ENCODE assay signal across 12 cellular contexts in genomic region chr14:35352274-35353233, GRCh38. TPM values are rescaled to one million over a fixed set of nuclear protein-coding genes. Genes with fewer than 3 reads are reported as not detected.
DNase-seq lines count a peak whose midpoint lies in the region; ATAC-seq, FAIRE-seq and TF ChIP-seq lines count a peak whose summit lies in the region.
"Had no signal": no experiment of that assay in that cellular context is flagged by ENCODE, and none has a peak within 500 bp of the region (broad histone marks: within the 10 kb centered on the region; RNA-seq: fewer than 3 reads in every experiment).

No MANE protein-coding gene starts in this region.

- TF ChIP-seq EP300 in Ishikawa (IDR thresholded peaks at IDR 0.05; ENCODE audit: borderline replicate concordance), result no peak

- peak overlapping the region; percentile 92 for H3K18ac ChIP-seq in neuronal stem cell (ENCODE audit: low read length)

- no peak for TF ChIP-seq POLR2A in endothelial cell of umbilical vein (IDR thresholded peaks at IDR 0.05; ENCODE audit: low read depth, low read length)

- H3K79me1 ChIP-seq in neuronal stem cell (ENCODE audit: low read depth, low read length), result peaks cover 4% of the 10 kb centered on the region

- TF ChIP-seq RAD21 in Ishikawa (IDR thresholded peaks at IDR 0.05; ENCODE audit: low read depth), result no peak

- H2AFZ ChIP-seq in endothelial cell of umbilical vein (ENCODE audit: low read depth, low read length) (peak overlapping the region; percentile 82), neuronal stem cell (ENCODE audit: low read length) (peak overlapping the region; percentile 93)

- no peaks in the 10 kb centered on the region for H3K9me1 ChIP-seq in endothelial cell of umbilical vein (replicated peaks; ENCODE audit: control insufficient read depth, extremely low read depth, insufficient read depth, low read length)

- CTCF ChIA-PET in endothelial cell of umbilical vein (lab: Charles Lee), result interaction anchor here (0.6 to 2.2 kb wide), 4 partner anchors 11 to 13 kb away, joined by 3 to 6 read pairs (median 4); no protein-coding TSS in a partner anchor

- no peak for TF ChIP-seq CTCF in endothelial cell of umbilical vein (IDR thresholded peaks at IDR 0.05; ENCODE audit: extremely low read depth in 1 of 2, insufficient read depth in 1 of 2, low read depth in 1 of 2, low read length in 2 of 2)

- H3K4me2 ChIP-seq in endothelial cell of umbilical vein (ENCODE audit: insufficient read depth, low read length), result no peak overlapping the region
- no peak overlapping the region for H3K4me2 ChIP-seq in neuronal stem cell (ENCODE audit: insufficient read depth, low read length, poor library complexity, severe bottlenecking)

- no peak overlapping the region for H2AK5ac ChIP-seq in neuronal stem cell (ENCODE audit: low read depth, low read length)

- no peak overlapping the region for H3K4ac ChIP-seq in neuronal stem cell (ENCODE audit: low read length)

- BruUV-seq in endothelial cell of umbilical vein (replicated peaks; lab: Mats Ljungman, UMichigan), result no TSS peak

- ATAC-seq in GM18498 (IDR thresholded peaks at IDR 0.05; ENCODE audit: unreplicated experiment) (no peak), GM21515 (IDR thresholded peaks at IDR 0.05; ENCODE audit: unreplicated experiment) (no peak)

- H3K79me2 ChIP-seq in endothelial cell of umbilical vein (ENCODE audit: control insufficient read depth, insufficient read depth, low read length), result no peaks in the 10 kb centered on the region

- no peak overlapping the region for H3K4me3 ChIP-seq in endothelial cell of umbilical vein (replicated peaks in 1 of 3; ENCODE audit: insufficient read depth in 1 of 3, low read depth in 1 of 3, low read length in 3 of 3)
- H3K4me3 ChIP-seq in neuronal stem cell (ENCODE audit: low read length in 2 of 2), result no peak overlapping the region
- H3K4me3 ChIP-seq: vagina had no signal

- H3K4me1 ChIP-seq in endothelial cell of umbilical vein (ENCODE audit: control insufficient read depth, extremely low read depth, insufficient read depth, low read length) (peaks cover 7% of the 10 kb centered on the region), neuronal stem cell (ENCODE audit: control insufficient read depth in 2 of 2, insufficient read depth in 1 of 2, low read depth in 1 of 2, low read length in 2 of 2) (peaks cover 11 to 16% of the 10 kb centered on the region in 2 donors)

- no peaks in the 10 kb centered on the region for H3K27me3 ChIP-seq in endothelial cell of umbilical vein (ENCODE audit: control insufficient read depth in 2 of 2, insufficient read depth in 2 of 2, low read length in 2 of 2)
- H3K27me3 ChIP-seq in neuronal stem cell (ENCODE audit: control insufficient read depth in 3 of 3, insufficient read depth in 3 of 3, low read depth in 1 of 3, low read length in 3 of 3), result no peaks in the 10 kb centered on the region
- H3K27me3 ChIP-seq: vagina had no signal

- H3K9ac ChIP-seq in endothelial cell of umbilical vein (replicated peaks; ENCODE audit: extremely low read depth, insufficient read depth, low read length) (no peak overlapping the region), neuronal stem cell (ENCODE audit: low read depth, low read length, poor library complexity) (peak overlapping the region; percentile 26)

- intact Hi-C loops in endothelial cell of umbilical vein (cut with micrococcal nuclease), result no loop called here

- H2BK12ac ChIP-seq in neuronal stem cell (ENCODE audit: low read length), result peak overlapping the region; percentile 84

- H4K20me1 ChIP-seq in endothelial cell of umbilical vein (replicated peaks; ENCODE audit: control insufficient read depth, extremely low read depth, insufficient read depth, low read length), result no peaks in the 10 kb centered on the region

- WGBS in neuronal stem cell (ENCODE audit: extremely low coverage in 2 of 2, insufficient read length in 2 of 2, insufficient replicate concordance in 1 of 2), 2 donors, result no CpG with 5 or more reads among the region's 15 CpGs

- no peak overlapping the region for H4K91ac ChIP-seq in neuronal stem cell (ENCODE audit: low read depth, low read length, poor library complexity)

- no peak overlapping the region for H4K8ac ChIP-seq in neuronal stem cell (ENCODE audit: low read depth, low read length)

- H3K27ac ChIP-seq in endothelial cell of umbilical vein (ENCODE audit: insufficient read depth, low read depth, low read length), result no peak overlapping the region
- no peak overlapping the region for H3K27ac ChIP-seq in neuronal stem cell (replicated peaks; ENCODE audit: low read length)
- H3K27ac ChIP-seq: vagina had no signal

- peak overlapping the region; percentile 92 for H3K14ac ChIP-seq in neuronal stem cell (ENCODE audit: low read length)

- peak; percentile 74 for DNase-seq in CD1c-positive myeloid dendritic cell (ENCODE audit: extremely low spot score)
- DNase-seq in endothelial cell of umbilical vein (ENCODE audit: low read depth, low spot score), result no peak
- no peak for DNase-seq in neuronal stem cell (ENCODE audit: low spot score)
- DNase-seq in NK-92 (lab: John Stamatoyannopoulos, UW; ENCODE audit: unreplicated experiment), result no peak
- no peak for DNase-seq in SHP77 (lab: John Stamatoyannopoulos, UW)
- DNase-seq: CD4-positive, alpha-beta T cell; NCI-H1092 treated with DMSO at 0.1 percent for 48 hours; NCI-H524 had no signal

- H3K23ac ChIP-seq in neuronal stem cell (ENCODE audit: low read depth, low read length, poor library complexity), result peak overlapping the region; percentile 94

- peak; percentile 59 for FAIRE-seq in endothelial cell of umbilical vein (lab: Jason Lieb, UNC)

- dilution Hi-C loops in endothelial cell of umbilical vein (cut with MboI; ENCODE audit: extremely low pct_ligation_motif_present, low sequenced_read_pairs), result no loop called here

- POLR2A ChIA-PET in endothelial cell of umbilical vein (lab: Charles Lee), result no interaction called here

- no peaks in the 10 kb centered on the region for H3K36me3 ChIP-seq in endothelial cell of umbilical vein (ENCODE audit: control insufficient read depth in 2 of 2, extremely low read depth in 1 of 2, insufficient read depth in 2 of 2, low read length in 2 of 2)
- no peaks in the 10 kb centered on the region for H3K36me3 ChIP-seq in neuronal stem cell (replicated peaks in 1 of 2; ENCODE audit: control insufficient read depth in 2 of 2, insufficient read depth in 2 of 2, low read length in 2 of 2)
- H3K36me3 ChIP-seq: vagina had no signal

- H2BK5ac ChIP-seq in neuronal stem cell (ENCODE audit: low read length), result no peak overlapping the region

- peak overlapping the region; percentile 50 for H2BK15ac ChIP-seq in neuronal stem cell (ENCODE audit: low read length)

- H3K9me3 ChIP-seq in endothelial cell of umbilical vein (replicated peaks; ENCODE audit: control insufficient read depth, insufficient read depth, low read length) (no peaks in the 10 kb centered on the region), neuronal stem cell (replicated peaks in 1 of 2; ENCODE audit: control insufficient read depth in 2 of 2, insufficient read depth in 1 of 2, low read depth in 1 of 2, low read length in 2 of 2) (peaks cover 0 to 2% of the 10 kb centered on the region in 2 donors)
- H3K9me3 ChIP-seq: vagina had no signal

- no peak overlapping the region for H2BK120ac ChIP-seq in neuronal stem cell (ENCODE audit: low read depth, low read length)

TF ChIP-seq in Ishikawa, 13 proteins besides CTCF, POLR2A, EP300 and RAD21:
- TF ChIP-seq EGR1 (IDR thresholded peaks at IDR 0.05) (no peak), NFIC (IDR thresholded peaks at IDR 0.05) (no peak), TAF1 (IDR thresholded peaks at IDR 0.05; ENCODE audit: low read depth) (0 out of 2 replicates have a peak, but pooled peaks have one; percentile 9), TCF12 (IDR thresholded peaks at IDR 0.05; ENCODE audit: low read depth) (no peak), TEAD4 (IDR thresholded peaks at IDR 0.05) (no peak)

TF ChIP-seq in endothelial cell of umbilical vein, 7 proteins besides CTCF, POLR2A, EP300 and RAD21:
- TF ChIP-seq POLR2AphosphoS5 (IDR thresholded peaks at IDR 0.05; ENCODE audit: insufficient read depth, low read depth, low read length), result no peak
- no peak for TF ChIP-seq FOS (IDR thresholded peaks at IDR 0.05; ENCODE audit: borderline replicate concordance, insufficient read depth, low read length)
- no peak for TF ChIP-seq EZH2 (IDR thresholded peaks at IDR 0.05; ENCODE audit: borderline replicate concordance, low read depth, low read length, severe bottlenecking)
- no peak for TF ChIP-seq MYC (IDR thresholded peaks at IDR 0.05; ENCODE audit: low read depth, low read length)
- no peak for TF ChIP-seq JUN (IDR thresholded peaks at IDR 0.05; ENCODE audit: borderline replicate concordance, insufficient read depth, insufficient read length, low read depth)
- TF ChIP-seq MAX (IDR thresholded peaks at IDR 0.05; ENCODE audit: insufficient read depth, insufficient read length), result no peak
- no peak for TF ChIP-seq GATA2 (IDR thresholded peaks at IDR 0.05; ENCODE audit: insufficient read depth, insufficient read length, low read depth, low read length)

RNA-seq across cellular contexts. Expression of gene NFKBIA, which starts 52.0 kb away (rescaled TPM):
- total RNA-seq in endothelial cell of umbilical vein, result 52.5 and 55.7 TPM in 2 replicates
- 80.3 and 82.8 TPM in 2 replicates for polyA plus RNA-seq in endothelial cell of umbilical vein
- 59.3 and 76.4 TPM in 2 replicates for polyA plus RNA-seq in endothelial cell of umbilical vein (2011; cell fraction: cytosol; rRNA removed)
- 246 and 311 TPM in 2 replicates for polyA plus RNA-seq in endothelial cell of umbilical vein (2011; cell fraction: nucleus; rRNA removed)
- 41.8 and 54.3 TPM in 2 replicates for polyA plus RNA-seq in endothelial cell of umbilical vein (2012)
- polyA minus RNA-seq in endothelial cell of umbilical vein, result 118 and 161 TPM in 2 replicates
- 147 TPM for polyA minus RNA-seq in endothelial cell of umbilical vein (2011; cell fraction: cytosol; rRNA and poly(A)+ RNA removed)
- polyA minus RNA-seq in endothelial cell of umbilical vein (2011; cell fraction: nucleus; rRNA and poly(A)+ RNA removed), result 215 and 321 TPM in 2 replicates
- polyA plus RNA-seq in neuronal stem cell (2013, experiment 1 of 2), result 18.9 TPM
- polyA plus RNA-seq in neuronal stem cell (2013, experiment 2 of 2), result 19.1 TPM
